14 cellular contexts compared by ENCODE assay signal in genomic region chr17:38933962-38934361, GRCh38. TPM values are rescaled to one million over a fixed set of nuclear protein-coding genes. Genes with fewer than 3 reads are reported as not detected.
"Had no signal": no experiment of that assay in that cellular context is flagged by ENCODE, and none has a peak within 500 bp of the region (broad histone marks: within the 10 kb centered on the region; RNA-seq: fewer than 3 reads in every experiment).

No MANE protein-coding gene starts in this region.

RNA-seq across cellular contexts. Expression of gene FBXO47, which starts 33.2 kb away (rescaled TPM):
- total RNA-seq: activated B cell treated with CpG ODN at 0.5 μM for 24 hours; activated CD4-positive, alpha-beta memory T cell treated with anti-CD3 and anti-CD28 coated beads, Interleukin-2, amount 10 ng/mL, durations not matched to agents 7 days and 5 days; activated CD8-positive, alpha-beta memory T cell treated with anti-CD3 and anti-CD28 coated beads for 36 hours; activated T-helper 17 cell treated with anti-CD3 and anti-CD28 coated beads, Interleukin-2, amount 50 U/mL, for 72 hours; astrocyte; body of pancreas; bronchial epithelial cell; PC-3; Peyer's patch; Right ventricle myocardium inferior; SK-MEL-5; T-cell; T-helper 17 cell had no signal
- polyA plus RNA-seq: IgD-negative memory B cell had no signal
